8 cellular contexts compared by ENCODE assay signal in genomic region chr20:17898548-17898994, GRCh38.
DNase-seq lines count a peak whose midpoint lies in the region; ATAC-seq, FAIRE-seq and TF ChIP-seq lines count a peak whose summit lies in the region.

No MANE protein-coding gene starts in this region.

- peak; percentile 87 for FAIRE-seq in GM12891 (lab: Jason Lieb, UNC)

- DNase-seq in 8988T (peak; percentile 53), GM12891 (ENCODE audit: insufficient read length, low spot score) (no peak), NCI-H2081 (lab: John Stamatoyannopoulos, UW) (peak; percentile 21 to 37), cerebellar cortex (ENCODE audit: low spot score) (peak; percentile 50), left lobe of liver (ENCODE audit: low spot score) (peak; percentile 73)
- peak; percentile 23 for DNase-seq in activated CD4-positive, CD25-positive, alpha-beta regulatory T cell treated with anti-CD3 and anti-CD28 coated beads, Interleukin-2, amount 50 U/mL, for 16 hours (ENCODE audit: low read depth, low spot score)
- peak; percentile 46 to 53 for DNase-seq in stimulated activated CD4-positive, alpha-beta T cell treated with anti-CD3 and anti-CD28 coated beads, Interleukin-4, amount 100 ng/mL, for 4 hours

- TF ChIP-seq POLR2A in GM12891 (IDR thresholded peaks at IDR 0.05; ENCODE audit: low read depth, low read length) = no peak

- ATAC-seq in left lobe of liver (peak; percentile 94), GM21825 (IDR thresholded peaks at IDR 0.05; ENCODE audit: unreplicated experiment) (no peak)

TF ChIP-seq in GM12891, 5 proteins besides CTCF, POLR2A, EP300 and RAD21:
- no peak for TF ChIP-seq POLR2AphosphoS5 (IDR thresholded peaks at IDR 0.05; ENCODE audit: low read depth, low read length)
- no peak for TF ChIP-seq TAF1 (IDR thresholded peaks at IDR 0.05; ENCODE audit: low read depth, low read length)
- no peak for TF ChIP-seq SPI1 (IDR thresholded peaks at IDR 0.05; ENCODE audit: low read depth, low read length)
- TF ChIP-seq POU2F2 (IDR thresholded peaks at IDR 0.05; ENCODE audit: low read depth, low read length) = no peak
- TF ChIP-seq PAX5 (IDR thresholded peaks at IDR 0.05; ENCODE audit: insufficient read depth, low read length, severe bottlenecking) = no peak
